ENCODE assay signal across 16 cellular contexts in genomic region chr7:157429001-157429679, GRCh38.
A peak's percentile ranks its signal among the peaks of the same experiment; 100 is the strongest.
DNase-seq lines count a peak whose midpoint lies in the region; ATAC-seq and TF ChIP-seq lines count a peak whose summit lies in the region.
"Had no signal": no experiment of that assay in that cellular context is flagged by ENCODE, and none has a peak within 500 bp of the region (broad histone marks: within the 10 kb centered on the region; RNA-seq: fewer than 3 reads in every experiment).

No MANE protein-coding gene starts in this region.

- no peaks in the 10 kb centered on the region for H3K27me3 ChIP-seq in left ventricle myocardium inferior (ENCODE audit: low read depth)
- H3K27me3 ChIP-seq: vagina had no signal

- no peak for ATAC-seq in Right ventricle myocardium inferior
- ATAC-seq: T-helper 17 cell had no signal

- H3K36me3 ChIP-seq in left ventricle myocardium inferior, result no peaks in the 10 kb centered on the region
- H3K36me3 ChIP-seq: vagina had no signal

- no peak overlapping the region for H3K4me3 ChIP-seq in left ventricle myocardium inferior
- H3K4me3 ChIP-seq: vagina had no signal

- peaks cover 20% of the 10 kb centered on the region for H3K4me1 ChIP-seq in left ventricle myocardium inferior

- H3K9me3 ChIP-seq in left ventricle myocardium inferior (replicated peaks), result no peaks in the 10 kb centered on the region
- H3K9me3 ChIP-seq: SK-N-SH, vagina had no signal

- intact Hi-C loops in left ventricle myocardium inferior (cut with micrococcal nuclease) (no loop called here), Right ventricle myocardium inferior (cut with DNase I) (no loop called here)

- no peak for TF ChIP-seq CTCF in left ventricle myocardium inferior (IDR thresholded peaks at IDR 0.05; ENCODE audit: borderline replicate concordance)

- DNase-seq in left ventricle myocardium inferior (peak; percentile 7), Right ventricle myocardium inferior (ENCODE audit: missing footprints) (no peak), NCI-H446 treated with DMSO at 0.1 percent for 48 hours (lab: John Stamatoyannopoulos, UW) (peak; percentile 12), myocyte (ENCODE audit: low read depth) (peak; percentile 69), dedifferentiated amniotic fluid mesenchymal stem cell (ENCODE audit: extremely low spot score) (no peak), NCI-H526 treated with DMSO at 0.1 percent for 48 hours (lab: John Stamatoyannopoulos, UW) (no peak), NCI-H510A treated with DMSO at 0.1 percent for 48 hours (lab: John Stamatoyannopoulos, UW) (no peak)
- DNase-seq: activated CD4-positive, alpha-beta T cell treated with anti-CD3 and anti-CD28 coated beads for 4 hours; islet precursor cell; NCI-H1105 treated with DMSO at 0.1 percent for 48 hours; SK-N-SH; stimulated activated CD4-positive, alpha-beta T cell treated with anti-CD3 and anti-CD28 coated beads, Interleukin-4, amount 100 ng/mL, for 1 hour; stimulated activated naive CD4-positive, alpha-beta T cell; T-helper 17 cell had no signal

- no peak overlapping the region for H3K27ac ChIP-seq in left ventricle myocardium inferior (replicated peaks)
- H3K27ac ChIP-seq: C4-2B, vagina had no signal

Comparison
In these comparisons a context has a peak if more than half of its experiments do, and no peak if none do; other contexts are left out.
1. DNase-seq: peak in left ventricle myocardium inferior (single experiment), NCI-H446 treated with DMSO at 0.1 percent for 48 hours (single experiment) and myocyte (single experiment); none in Right ventricle myocardium inferior (single experiment), dedifferentiated amniotic fluid mesenchymal stem cell (single experiment), NCI-H526 treated with DMSO at 0.1 percent for 48 hours (single experiment) and NCI-H510A treated with DMSO at 0.1 percent for 48 hours (single experiment).